ENCODE assay signal across 10 cellular contexts in genomic region chr11:18312663-18313420, GRCh38. TPM values are rescaled to one million over a fixed set of nuclear protein-coding genes. Genes with fewer than 3 reads are reported as not detected.
DNase-seq lines count a peak whose midpoint lies in the region; ATAC-seq lines count a peak whose summit lies in the region.
"Had no signal": no experiment of that assay in that cellular context is flagged by ENCODE, and none has a peak within 500 bp of the region (broad histone marks: within the 10 kb centered on the region; RNA-seq: fewer than 3 reads in every experiment).

No MANE protein-coding gene starts in this region.

- no peaks in the 10 kb centered on the region for H3K4me1 ChIP-seq in esophagus (ENCODE audit: control insufficient read depth in 2 of 2, insufficient read depth in 2 of 2, low read length in 1 of 2)

- peak; percentile 87 for DNase-seq in EL
- peak; percentile 50 for DNase-seq in RPMI7951 (ENCODE audit: low read depth)
- no peak for DNase-seq in sciatic nerve (ENCODE audit: low spot score)
- no peak for DNase-seq in H7
- DNase-seq in SK-N-DZ (ENCODE audit: low spot score) = no peak
- no peak for DNase-seq in activated CD4-positive, alpha-beta T cell treated with anti-CD3 and anti-CD28 coated beads for 1 hour
- DNase-seq: NCI-H2029 treated with DMSO at 0.1 percent for 48 hours; stimulated activated CD4-positive, alpha-beta T cell treated with anti-CD3 and anti-CD28 coated beads, Interleukin-1b, Interleukin-23, amount 100 ng/mL, for 48 hours had no signal

- 46 to 60% methylated on average over 2 of the region's 2 CpGs for WGBS in esophagus, 2 donors

- intact Hi-C loops in sciatic nerve (cut with DNase I) = no loop called here

- H3K36me3 ChIP-seq in esophagus (ENCODE audit: control insufficient read depth in 2 of 2, insufficient read depth in 2 of 2, low read length in 1 of 2) (peaks cover 0 to 4% of the 10 kb centered on the region in 2 donors), H7 (replicated peaks; ENCODE audit: control insufficient read depth, insufficient read depth, low read length) (peaks cover 15% of the 10 kb centered on the region)

- no peaks in the 10 kb centered on the region for H3K27me3 ChIP-seq in esophagus (ENCODE audit: control insufficient read depth in 1 of 2, insufficient read depth in 2 of 2, low read length in 2 of 2)
- H3K27me3 ChIP-seq in H7 (ENCODE audit: control insufficient read depth, insufficient read depth, low read length) = no peaks in the 10 kb centered on the region

- ATAC-seq in sciatic nerve = peak; percentile 46
- no peak for ATAC-seq in HG03378 (IDR thresholded peaks at IDR 0.05; ENCODE audit: unreplicated experiment)

- H3K27ac ChIP-seq in esophagus (ENCODE audit: low read depth in 2 of 2, low read length in 1 of 2) = peak overlapping the region; percentile 23 to 63

- H3K9me3 ChIP-seq in esophagus (ENCODE audit: control insufficient read depth in 2 of 2, insufficient read depth in 1 of 2, low read depth in 1 of 2, low read length in 1 of 2) = no peaks in the 10 kb centered on the region

- H3K4me3 ChIP-seq in esophagus (ENCODE audit: low read depth in 1 of 2, low read length in 2 of 2) (no peak overlapping the region), H7 (ENCODE audit: insufficient read depth, low read depth, low read length) (no peak overlapping the region)

RNA-seq across cellular contexts. Expression of gene HPS5, which starts 9.1 kb away (rescaled TPM):
- total RNA-seq in RPMI7951 (2014; rRNA removed; shearing (Covaris generic)) = 16.0 and 16.5 TPM in 2 replicates
- polyA plus RNA-seq in esophagus = 1 to 10 TPM; 6.6 to 6.9 TPM
- 44.5 TPM for total RNA-seq in sciatic nerve
- total RNA-seq in H7 (2014; rRNA removed; shearing (Covaris generic)) = 14.6 and 19.2 TPM in 2 replicates
- 23.0 and 24.0 TPM in 2 replicates for polyA plus RNA-seq in SK-N-DZ (2014; cell fraction: cytosol; rRNA removed)
- polyA plus RNA-seq in SK-N-DZ (2014; cell fraction: nucleus; rRNA removed) = 19.7 and 72.2 TPM in 2 replicates

RNA-seq across cellular contexts. Expression of gene GTF2H1, which starts 9.5 kb away (rescaled TPM):
- total RNA-seq in RPMI7951 (2014; rRNA removed; shearing (Covaris generic)) = 53.6 and 74.5 TPM in 2 replicates
- polyA plus RNA-seq in esophagus = 10 to 100 TPM; 13.1 to 23.3 TPM
- total RNA-seq in sciatic nerve = 53.5 TPM
- 31.1 and 41.5 TPM in 2 replicates for total RNA-seq in H7 (2014; rRNA removed; shearing (Covaris generic))
- polyA plus RNA-seq in SK-N-DZ (2014; cell fraction: cytosol; rRNA removed) = 41.6 and 51.7 TPM in 2 replicates
- 48.6 and 69.7 TPM in 2 replicates for polyA plus RNA-seq in SK-N-DZ (2014; cell fraction: nucleus; rRNA removed)

RNA-seq across cellular contexts. Expression of gene SAA1, which starts 46.8 kb away (rescaled TPM):
- total RNA-seq in RPMI7951 (2014; rRNA removed; shearing (Covaris generic)) = not detected in 2 replicates
- polyA plus RNA-seq in esophagus = 10 to 100 TPM; 10.8 to 15.7 TPM
- 11.6 TPM for total RNA-seq in sciatic nerve
- not detected in 2 replicates for total RNA-seq in H7 (2014; rRNA removed; shearing (Covaris generic))
- not detected in 2 replicates for polyA plus RNA-seq in SK-N-DZ (2014; cell fraction: cytosol; rRNA removed)
- polyA plus RNA-seq in SK-N-DZ (2014; cell fraction: nucleus; rRNA removed) = not detected in 2 replicates

Comparison
In these comparisons a context has a peak if more than half of its experiments do, and no peak if none do; other contexts are left out.
1. DNase-seq: peak in EL (single experiment) and RPMI7951 (single experiment); none in sciatic nerve (single experiment), H7 (single experiment), SK-N-DZ (single experiment) and activated CD4-positive, alpha-beta T cell treated with anti-CD3 and anti-CD28 coated beads for 1 hour (single experiment).
2. RNA of gene SAA1, which starts 46.8 kb away (total RNA-seq): 11.6 TPM in sciatic nerve (single experiment); not detected in RPMI7951 and not detected in H7; every median in the first group is over 10 times any median in the second.